Comparison of ENCODE assay signal across 9 cellular contexts in the genomic region with DNA sequence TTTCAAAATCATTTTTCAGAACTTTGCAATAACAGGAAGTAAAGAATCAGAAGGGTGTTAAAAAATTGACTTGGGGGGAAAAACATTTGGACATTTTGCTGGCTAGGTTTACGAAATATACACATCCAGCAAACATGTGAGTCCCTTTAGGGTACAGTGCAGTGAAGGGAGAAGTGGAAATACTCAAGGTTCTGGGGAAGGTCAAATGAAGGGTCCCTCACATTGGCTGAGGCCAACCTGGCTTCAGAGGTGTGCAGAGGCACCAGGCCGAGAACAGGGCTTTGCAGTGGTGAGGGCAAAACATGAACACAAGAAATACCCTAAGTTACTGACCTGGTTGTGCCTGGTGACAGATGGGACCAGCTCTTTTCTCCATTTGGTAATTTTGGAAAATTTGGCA. TPM values are rescaled to one million over a fixed set of nuclear protein-coding genes. Genes with fewer than 3 reads are reported as not detected.
DNase-seq lines count a peak whose midpoint lies in the region; ATAC-seq, FAIRE-seq and TF ChIP-seq lines count a peak whose summit lies in the region.
"Had no signal": no experiment of that assay in that cellular context is flagged by ENCODE, and none has a peak within 500 bp of the region (broad histone marks: within the 10 kb centered on the region; RNA-seq: fewer than 3 reads in every experiment).

No MANE protein-coding gene starts in this region.

- ATAC-seq in HepG2 (no peak), right lobe of liver (no peak), activated B cell treated with CpG ODN at 0.5 μM for 24 hours (ENCODE audit: low read depth) (no peak), memory B cell (ENCODE audit: low read depth) (no peak), GM21360 (IDR thresholded peaks at IDR 0.05; ENCODE audit: unreplicated experiment) (no peak)

- peaks cover 7% of the 10 kb centered on the region; the same call in 1 of the 2 replicates for H4K20me1 ChIP-seq in HepG2 (ENCODE audit: insufficient read depth, low read length)

- peaks cover 47% of the 10 kb centered on the region for H3K36me3 Mint-ChIP-seq in activated B cell treated with CpG ODN at 0.5 μM for 24 hours (ENCODE audit: low read depth)
- H3K36me3 Mint-ChIP-seq in memory B cell = peaks cover 11% of the 10 kb centered on the region

- H3K9me3 ChIP-seq in HepG2 (ENCODE audit: low read length) = no peaks in the 10 kb centered on the region
- no peaks in the 10 kb centered on the region for H3K9me3 ChIP-seq in right lobe of liver
- H3K9me3 ChIP-seq in uterus = no peaks in the 10 kb centered on the region
- H3K9me3 ChIP-seq: SJSA1 had no signal

- POLR2A ChIA-PET in HepG2 (lab: Yijun Ruan, JAX) = interaction anchor here (2.7 kb wide), 1 partner anchor 35 kb away, joined by 15 read pairs; a partner anchor contains a TSS
- POLR2A ChIA-PET in activated B cell treated with CpG ODN at 0.5 μM for 24 hours (lab: Charles Lee) = interaction anchor here (0.9 to 1.4 kb wide), 2 partner anchors 9 to 44 kb away, joined by 4 read pairs; no protein-coding TSS in a partner anchor

- in situ Hi-C loops in HepG2 (cut with HindIII; ENCODE audit: extremely low pct_ligation_motif_present, low pct_unique_long_range_greater_than_20kb) = no loop called here

- peaks cover 31% of the 10 kb centered on the region for H3K4me1 Mint-ChIP-seq in activated B cell treated with CpG ODN at 0.5 μM for 24 hours
- H3K4me1 Mint-ChIP-seq in memory B cell = peaks cover 17% of the 10 kb centered on the region

- TF ChIP-seq RAD21 in HepG2 (CRISPR knock-in tag; IDR thresholded peaks at IDR 0.05) = no peak

- H3K4me3 ChIP-seq in HepG2 (replicated peaks in 1 of 3; ENCODE audit: insufficient read depth in 1 of 3, low read depth in 2 of 3, low read length in 3 of 3) = no peak overlapping the region; a peak in 1 of 6 replicates
- no peak overlapping the region for H3K4me3 ChIP-seq in right lobe of liver
- no peak overlapping the region for H3K4me3 ChIP-seq in uterus

- H3K27me3 Mint-ChIP-seq in activated B cell treated with CpG ODN at 0.5 μM for 24 hours (no peaks in the 10 kb centered on the region), memory B cell (no peaks in the 10 kb centered on the region)

- peak overlapping the region; percentile 99 for H3K27ac ChIP-seq in HepG2 (ENCODE audit: extremely low read length, insufficient read depth, low read length)
- H3K27ac ChIP-seq in right lobe of liver = no peak overlapping the region
- H3K27ac ChIP-seq in uterus = peak overlapping the region; percentile 97 to 98

- DNase-seq in HepG2 (ENCODE audit: low spot score) = no peak
- DNase-seq in right lobe of liver = no peak
- DNase-seq in activated B cell treated with CpG ODN at 0.5 μM for 24 hours = no peak
- DNase-seq in memory B cell (ENCODE audit: low spot score in 2 of 2) = no peak
- no peak for DNase-seq in uterus
- DNase-seq in inferior parietal cortex (ENCODE audit: extremely low spot score) = no peak
- no peak for DNase-seq in ureter (ENCODE audit: low spot score)

- BruUV-seq in HepG2 (replicated peaks; lab: Mats Ljungman, UMichigan) = no TSS peak

- TF ChIP-seq EP300 in HepG2 (IDR thresholded peaks at IDR 0.05; ENCODE audit: low read depth in 2 of 2, low read length in 2 of 2) = no peak
- TF ChIP-seq EP300 in HepG2 (CRISPR knock-in tag; IDR thresholded peaks at IDR 0.05; ENCODE audit: borderline replicate concordance) = no peak

- H3K4me1 ChIP-seq in HepG2 (ENCODE audit: insufficient read depth, low read length) = peaks cover 37% of the 10 kb centered on the region
- H3K4me1 ChIP-seq in right lobe of liver = peaks cover 0 to 23% (median 4%) of the 10 kb centered on the region in 4 donors
- H3K4me1 ChIP-seq in uterus = peaks cover 0 to 7% of the 10 kb centered on the region in 2 donors

- no peak for FAIRE-seq in HepG2 (lab: Jason Lieb, UNC)

- H3K36me3 ChIP-seq in HepG2 (replicated peaks in 1 of 2; ENCODE audit: control insufficient read depth in 1 of 2, insufficient read depth in 2 of 2, low read length in 2 of 2) = peaks cover 3 to 16% of the 10 kb centered on the region in 2 experiments; a peak in 3 of 5 replicates
- H3K36me3 ChIP-seq in right lobe of liver = peaks cover 0 to 6% (median 0%) of the 10 kb centered on the region in 4 donors
- no peaks in the 10 kb centered on the region for H3K36me3 ChIP-seq in uterus

- H3K79me2 ChIP-seq in HepG2 (ENCODE audit: insufficient read depth, low read length) = peaks cover 26% of the 10 kb centered on the region

- peak overlapping the region; percentile 32; the same call in 1 of the 2 replicates for H3K9ac ChIP-seq in HepG2 (ENCODE audit: insufficient read depth, low read depth, low read length)

- H3K27me3 ChIP-seq in HepG2 (ENCODE audit: control insufficient read depth in 1 of 2, insufficient read depth in 2 of 2, low read length in 2 of 2) = no peaks in the 10 kb centered on the region; a peak in 1 of 5 replicates
- no peaks in the 10 kb centered on the region for H3K27me3 ChIP-seq in right lobe of liver
- no peaks in the 10 kb centered on the region for H3K27me3 ChIP-seq in uterus
- H3K27me3 ChIP-seq: SJSA1 had no signal

- no peak overlapping the region for H2AFZ ChIP-seq in HepG2 (ENCODE audit: low read length)

- peak overlapping the region; percentile 96; the same call in 1 of the 2 replicates for H3K4me2 ChIP-seq in HepG2 (ENCODE audit: low read depth, low read length)

- H3K9me3 Mint-ChIP-seq in activated B cell treated with CpG ODN at 0.5 μM for 24 hours (no peaks in the 10 kb centered on the region), memory B cell (no peaks in the 10 kb centered on the region)

- CTCF ChIA-PET in HepG2 (lab: Yijun Ruan, JAX; ENCODE audit: low intra/inter-chr PET ratio, low total read pairs) = no interaction called here
- CTCF ChIA-PET in activated B cell treated with CpG ODN at 0.5 μM for 24 hours (lab: Charles Lee) = no interaction called here

- 98% methylated on average over 2 of the region's 2 CpGs for WGBS in HepG2 (ENCODE audit: low lambda C conversion rate)
- 57% methylated on average over 1 of the region's 2 CpGs for WGBS in right lobe of liver (ENCODE audit: insufficient coverage, low coverage, low lambda C conversion rate, missing lambda C conversion rate)

- H3K27ac Mint-ChIP-seq in activated B cell treated with CpG ODN at 0.5 μM for 24 hours = peak overlapping the region; percentile 97
- peak overlapping the region; percentile 99 for H3K27ac Mint-ChIP-seq in memory B cell

- TF ChIP-seq CTCF in HepG2 (CRISPR knock-in tag; IDR thresholded peaks at IDR 0.05) (no peak), right lobe of liver (IDR thresholded peaks at IDR 0.05) (no peak), activated B cell treated with CpG ODN at 0.5 μM for 24 hours (IDR thresholded peaks at IDR 0.05) (no peak), uterus (IDR thresholded peaks at IDR 0.05) (no peak)

- H3K4me3 Mint-ChIP-seq in activated B cell treated with CpG ODN at 0.5 μM for 24 hours (peak overlapping the region; percentile 91), memory B cell (peak overlapping the region; percentile 71)

- intact Hi-C loops in HepG2 (cut with micrococcal nuclease; ENCODE audit: unreplicated experiment) = loop anchor here (1.0 to 2.0 kb wide), 2 partner anchors 7 to 35 kb away; a partner anchor contains a TSS
- intact Hi-C loops in right lobe of liver (cut with DNase I) = no loop called here
- intact Hi-C loops in activated B cell treated with CpG ODN at 0.5 μM for 24 hours (cut with micrococcal nuclease) = loop anchor here (2.0 kb wide), 1 partner anchor 17 kb away; no protein-coding TSS in a partner anchor
- intact Hi-C loops in uterus (cut with DNase I; ENCODE audit: low total_unique reads) = no loop called here

- TF ChIP-seq POLR2A in HepG2 (IDR thresholded peaks at IDR 0.05; ENCODE audit: insufficient read depth in 1 of 2, low read depth in 2 of 2, low read length in 2 of 2) = no peak
- TF ChIP-seq POLR2A in right lobe of liver (IDR thresholded peaks at IDR 0.05) = no peak
- TF ChIP-seq POLR2A in uterus (IDR thresholded peaks at IDR 0.05) = no peak

RNA-seq across cellular contexts. Expression of a gene that starts 1.6 kb away (rescaled TPM):
- total RNA-seq in HepG2 (2016; rRNA removed; fragmentation: Illumina TruSeq; extraction: Trizol) = 50.5 and 63.8 TPM in 2 replicates
- total RNA-seq in HepG2 (2016; cell fraction: cytosol; rRNA removed; fragmentation: Illumina TruSeq; extraction: Trizol; ENCODE audit: low read depth) = 22.0 TPM in 2 replicates
- total RNA-seq in HepG2 (2016; cell fraction: insoluble cytoplasmic fraction; rRNA removed; fragmentation: Illumina TruSeq; extraction: Trizol) = 53.4 and 65.3 TPM in 2 replicates
- total RNA-seq in HepG2 (2016; cell fraction: membrane; rRNA removed; fragmentation: Illumina TruSeq; extraction: Trizol) = 40.3 and 41.6 TPM in 2 replicates
- total RNA-seq in HepG2 (2016; cell fraction: nucleus; rRNA removed; fragmentation: Illumina TruSeq; extraction: Trizol) = 56.7 and 60.9 TPM in 2 replicates
- polyA plus RNA-seq in HepG2 (2011; rRNA removed) = 46.7 and 60.2 TPM in 2 replicates
- polyA plus RNA-seq in HepG2 (2011; cell fraction: cytosol; rRNA removed) = 32.6 and 34.3 TPM in 2 replicates
- polyA plus RNA-seq in HepG2 (2011; cell fraction: nucleus; rRNA removed) = 66.5 and 88.8 TPM in 2 replicates
- polyA plus RNA-seq in HepG2 (2012) = 45.1 and 52.0 TPM in 2 replicates
- polyA plus RNA-seq in HepG2 (2016; cell fraction: cytosol; fragmentation: Illumina TruSeq; extraction: Trizol; ENCODE audit: low read depth) = 26.0 and 27.5 TPM in 2 replicates
- 81.1 and 85.3 TPM in 2 replicates for polyA plus RNA-seq in HepG2 (2016; cell fraction: insoluble cytoplasmic fraction; fragmentation: Illumina TruSeq; extraction: Trizol; ENCODE audit: low read depth)
- 38.1 and 40.9 TPM in 2 replicates for polyA plus RNA-seq in HepG2 (2016; cell fraction: membrane; fragmentation: Illumina TruSeq; extraction: Trizol; ENCODE audit: low read depth)
- 191 TPM in 2 replicates for polyA plus RNA-seq in HepG2 (2016; cell fraction: nucleus; fragmentation: Illumina TruSeq; extraction: Trizol; ENCODE audit: insufficient read depth, low read depth)
- polyA minus RNA-seq in HepG2 (2011; rRNA and poly(A)+ RNA removed; ENCODE audit: low replicate concordance) = 14.3 and 25.2 TPM in 2 replicates
- polyA minus RNA-seq in HepG2 (2011; cell fraction: cytosol; rRNA and poly(A)+ RNA removed) = 10.4 and 12.0 TPM in 2 replicates
- polyA minus RNA-seq in HepG2 (2011; cell fraction: nucleus; rRNA and poly(A)+ RNA removed) = 58.6 and 63.9 TPM in 2 replicates
- 10 to 100 TPM; 10.6 to 24.3 (median 14.8) TPM for total RNA-seq in right lobe of liver
- 68.3 and 83.2 TPM in 2 replicates for total RNA-seq in activated B cell treated with CpG ODN at 0.5 μM for 24 hours
- 10 to 100 TPM; 15.0 to 74.1 (median 34.9) TPM for total RNA-seq in uterus
- total RNA-seq in ureter = 59.1 TPM

RNA-seq across cellular contexts. Expression of a gene that starts 34.5 kb away (rescaled TPM):
- total RNA-seq in HepG2 (2016; rRNA removed; fragmentation: Illumina TruSeq; extraction: Trizol) (9.7 and 14.6 TPM in 2 replicates), right lobe of liver (10 to 100 TPM; 10.3 to 17.5 (median 11.5) TPM), activated B cell treated with CpG ODN at 0.5 μM for 24 hours (30.4 and 34.8 TPM in 2 replicates), uterus (10 to 100 TPM in 2 of 4 donors, 1 to 10 TPM in 2; 5.9 to 24.7 (median 15.2) TPM), ureter (23.0 TPM)
- 20.2 and 30.6 TPM in 2 replicates for total RNA-seq in HepG2 (2016; cell fraction: cytosol; rRNA removed; fragmentation: Illumina TruSeq; extraction: Trizol; ENCODE audit: low read depth)
- 8.1 and 12.3 TPM in 2 replicates for total RNA-seq in HepG2 (2016; cell fraction: insoluble cytoplasmic fraction; rRNA removed; fragmentation: Illumina TruSeq; extraction: Trizol)
- total RNA-seq in HepG2 (2016; cell fraction: membrane; rRNA removed; fragmentation: Illumina TruSeq; extraction: Trizol) = 22.3 and 23.9 TPM in 2 replicates
- 8.7 and 11.3 TPM in 2 replicates for total RNA-seq in HepG2 (2016; cell fraction: nucleus; rRNA removed; fragmentation: Illumina TruSeq; extraction: Trizol)
- polyA plus RNA-seq in HepG2 (2011; rRNA removed) = 7.9 and 8.4 TPM in 2 replicates
- 7.1 and 9.5 TPM in 2 replicates for polyA plus RNA-seq in HepG2 (2011; cell fraction: cytosol; rRNA removed)
- 7.5 and 7.6 TPM in 2 replicates for polyA plus RNA-seq in HepG2 (2011; cell fraction: nucleus; rRNA removed)
- polyA plus RNA-seq in HepG2 (2012) = 9.5 and 13.4 TPM in 2 replicates
- polyA plus RNA-seq in HepG2 (2016; cell fraction: cytosol; fragmentation: Illumina TruSeq; extraction: Trizol; ENCODE audit: low read depth) = 26.2 and 31.0 TPM in 2 replicates
- polyA plus RNA-seq in HepG2 (2016; cell fraction: insoluble cytoplasmic fraction; fragmentation: Illumina TruSeq; extraction: Trizol; ENCODE audit: low read depth) = 26.0 and 33.1 TPM in 2 replicates
- polyA plus RNA-seq in HepG2 (2016; cell fraction: membrane; fragmentation: Illumina TruSeq; extraction: Trizol; ENCODE audit: low read depth) = 16.6 and 17.8 TPM in 2 replicates
- 25.6 and 26.9 TPM in 2 replicates for polyA plus RNA-seq in HepG2 (2016; cell fraction: nucleus; fragmentation: Illumina TruSeq; extraction: Trizol; ENCODE audit: insufficient read depth, low read depth)
- polyA minus RNA-seq in HepG2 (2011; rRNA and poly(A)+ RNA removed; ENCODE audit: low replicate concordance) = 4.3 and 13.1 TPM in 2 replicates
- polyA minus RNA-seq in HepG2 (2011; cell fraction: cytosol; rRNA and poly(A)+ RNA removed) = 7.6 and 9.4 TPM in 2 replicates
- 10.2 and 12.1 TPM in 2 replicates for polyA minus RNA-seq in HepG2 (2011; cell fraction: nucleus; rRNA and poly(A)+ RNA removed)

RNA-seq across cellular contexts. Expression of a gene that starts 45.1 kb away (rescaled TPM):
- total RNA-seq in HepG2 (2016; rRNA removed; fragmentation: Illumina TruSeq; extraction: Trizol) = 24.2 and 32.7 TPM in 2 replicates
- 13.4 and 15.9 TPM in 2 replicates for total RNA-seq in HepG2 (2016; cell fraction: cytosol; rRNA removed; fragmentation: Illumina TruSeq; extraction: Trizol; ENCODE audit: low read depth)
- 23.0 and 31.1 TPM in 2 replicates for total RNA-seq in HepG2 (2016; cell fraction: insoluble cytoplasmic fraction; rRNA removed; fragmentation: Illumina TruSeq; extraction: Trizol)
- 26.3 and 26.5 TPM in 2 replicates for total RNA-seq in HepG2 (2016; cell fraction: membrane; rRNA removed; fragmentation: Illumina TruSeq; extraction: Trizol)
- total RNA-seq in HepG2 (2016; cell fraction: nucleus; rRNA removed; fragmentation: Illumina TruSeq; extraction: Trizol) = 48.0 and 51.8 TPM in 2 replicates
- polyA plus RNA-seq in HepG2 (2011; rRNA removed) = 57.6 and 60.9 TPM in 2 replicates
- polyA plus RNA-seq in HepG2 (2011; cell fraction: cytosol; rRNA removed) = 15.5 and 23.3 TPM in 2 replicates
- polyA plus RNA-seq in HepG2 (2011; cell fraction: nucleus; rRNA removed) = 139 and 159 TPM in 2 replicates
- polyA plus RNA-seq in HepG2 (2012) = 40.8 and 45.8 TPM in 2 replicates
- polyA plus RNA-seq in HepG2 (2016; cell fraction: cytosol; fragmentation: Illumina TruSeq; extraction: Trizol; ENCODE audit: low read depth) = 14.4 and 17.8 TPM in 2 replicates
- polyA plus RNA-seq in HepG2 (2016; cell fraction: insoluble cytoplasmic fraction; fragmentation: Illumina TruSeq; extraction: Trizol; ENCODE audit: low read depth) = 39.2 and 43.6 TPM in 2 replicates
- polyA plus RNA-seq in HepG2 (2016; cell fraction: membrane; fragmentation: Illumina TruSeq; extraction: Trizol; ENCODE audit: low read depth) = 25.2 and 27.1 TPM in 2 replicates
- 76.5 and 78.3 TPM in 2 replicates for polyA plus RNA-seq in HepG2 (2016; cell fraction: nucleus; fragmentation: Illumina TruSeq; extraction: Trizol; ENCODE audit: insufficient read depth, low read depth)
- polyA minus RNA-seq in HepG2 (2011; rRNA and poly(A)+ RNA removed; ENCODE audit: low replicate concordance) = 22.6 and 39.7 TPM in 2 replicates
- polyA minus RNA-seq in HepG2 (2011; cell fraction: cytosol; rRNA and poly(A)+ RNA removed) = 17.0 and 18.2 TPM in 2 replicates
- polyA minus RNA-seq in HepG2 (2011; cell fraction: nucleus; rRNA and poly(A)+ RNA removed) = 132 and 148 TPM in 2 replicates
- 10 to 100 TPM; 28.4 to 47.6 (median 35.8) TPM for total RNA-seq in right lobe of liver
- 84.2 and 98.0 TPM in 2 replicates for total RNA-seq in activated B cell treated with CpG ODN at 0.5 μM for 24 hours
- total RNA-seq in uterus = 100 to 1,000 TPM in 1 of 4 donors, 10 to 100 TPM in 3; 25.0 to 103 (median 53.5) TPM
- 86.7 TPM for total RNA-seq in ureter

Comparison
In these comparisons a context has a peak if more than half of its experiments do, and no peak if none do; other contexts are left out.
1. H3K27ac ChIP-seq: peak in HepG2 (single experiment) and uterus (2 of 2); none in right lobe of liver (0 of 3).
2. intact Hi-C loops: an anchor here in HepG2 (1.0 to 2.0 kb wide) and activated B cell treated with CpG ODN at 0.5 μM for 24 hours (2.0 kb wide); none called in right lobe of liver and uterus.